In the genomic region with DNA sequence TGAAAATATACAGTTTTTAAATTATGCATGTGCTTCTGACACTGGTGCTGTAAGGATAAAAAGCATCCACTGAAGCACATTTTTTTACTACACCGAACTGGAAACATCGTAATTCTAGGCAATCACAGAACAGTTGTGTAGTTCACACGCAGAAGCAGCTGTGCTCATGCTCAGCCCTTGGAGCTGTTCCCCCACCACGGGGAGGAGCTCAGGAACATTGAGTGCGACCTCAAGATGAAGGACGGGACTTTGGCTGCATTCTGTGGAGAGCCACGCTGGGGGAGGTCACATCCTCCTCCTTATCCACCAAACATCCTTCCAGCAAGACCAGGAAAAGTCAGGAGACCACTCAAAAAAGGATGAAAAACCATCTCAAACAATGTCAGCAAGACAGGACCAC, we compare ENCODE assay signal across 23 cellular contexts.
"Had no signal": no experiment of that assay in that cellular context is flagged by ENCODE, and none has a peak within 500 bp of the region (broad histone marks: within the 10 kb centered on the region; RNA-seq: fewer than 3 reads in every experiment).

No MANE protein-coding gene starts in this region.

- H2AFZ ChIP-seq: neural progenitor cell had no signal

- DNase-seq: colonic mucosa; effector CD8-positive, alpha-beta T cell; endodermal cell; foreskin keratinocyte; heart left ventricle; hippocampal formation; kidney glomerular epithelial cell; naive B cell; psoas muscle; right lobe of liver; stimulated activated CD4-positive, alpha-beta T cell treated with anti-CD3 and anti-CD28 coated beads, Interleukin-4, amount 100 ng/mL, for 4 hours; stimulated activated naive CD8-positive, alpha-beta T cell treated with anti-CD3 and anti-CD28 coated beads, Interleukin-15, Interleukin-2, amounts not matched to agents 100 U/mL and 50 U/mL, for 24 hours; substantia nigra; upper lobe of left lung had no signal

- H3K4me1 ChIP-seq: colonic mucosa, foreskin keratinocyte, heart left ventricle, neural progenitor cell, psoas muscle, right lobe of liver, upper lobe of left lung had no signal

- H3K4me3 ChIP-seq: colonic mucosa, gastroesophageal sphincter, heart left ventricle, lung, mucosa of descending colon, neural progenitor cell, psoas muscle, right lobe of liver, thoracic aorta, tibial nerve, upper lobe of left lung had no signal

- H3K36me3 ChIP-seq: colonic mucosa, gastroesophageal sphincter, heart left ventricle, neural progenitor cell, right lobe of liver, thoracic aorta, tibial nerve, upper lobe of left lung had no signal

- ATAC-seq: esophagus mucosa; foreskin keratinocyte; gastroesophageal sphincter; heart left ventricle; mucosa of descending colon; psoas muscle; stimulated activated memory B cell treated with anti-CD40 and anti-IgM and Interleukin-4, amounts not matched to agents 10 μg/mL and 1 μg/mL and 100 μg/mL, for 72 hours; stimulated activated naive CD8-positive, alpha-beta T cell treated with anti-CD3 and anti-CD28 coated beads, Interleukin-15, Interleukin-2, amounts not matched to agents 100 U/mL and 50 U/mL, for 24 hours had no signal

- H3K9ac ChIP-seq: neural progenitor cell had no signal

- H3K27me3 ChIP-seq: colonic mucosa, foreskin keratinocyte, gastroesophageal sphincter, neural progenitor cell, right lobe of liver, tibial nerve, upper lobe of left lung had no signal

- H3K27ac ChIP-seq: colonic mucosa, epithelial cell of prostate, foreskin keratinocyte, heart left ventricle, neural progenitor cell, psoas muscle, right lobe of liver, thoracic aorta, tibial nerve, upper lobe of left lung had no signal

- H3K4me2 ChIP-seq: neural progenitor cell had no signal

- H3K9me3 ChIP-seq: colonic mucosa, gastroesophageal sphincter, heart left ventricle, mucosa of descending colon, psoas muscle, right lobe of liver, thoracic aorta, tibial nerve, upper lobe of left lung had no signal
